Comparison of ENCODE assay signal across 16 cellular contexts in genomic region chr6:1087112-1087843, GRCh38.
"Had no signal": no experiment of that assay in that cellular context is flagged by ENCODE, and none has a peak within 500 bp of the region (broad histone marks: within the 10 kb centered on the region; RNA-seq: fewer than 3 reads in every experiment).

No MANE protein-coding gene starts in this region.

- DNase-seq: activated CD4-positive, alpha-beta memory T cell treated with anti-CD3 and anti-CD28 coated beads, Interleukin-2, amount 10 ng/mL, durations not matched to agents 7 days and 5 days; activated CD4-positive, alpha-beta T cell treated with anti-CD3 and anti-CD28 coated beads for 1 hour; activated naive CD4-positive, alpha-beta T cell treated with anti-CD3 and anti-CD28 coated beads for 36 hours; caudate nucleus; effector CD8-positive, alpha-beta T cell; hippocampal formation; kidney glomerular epithelial cell; ovary; SW 1271; trophoblast cell had no signal

- H3K4me1 ChIP-seq: right atrium auricular region had no signal

- FAIRE-seq: astrocyte had no signal

- H3K36me3 ChIP-seq: ovary, right atrium auricular region, SJSA1 had no signal

- ATAC-seq: stimulated activated effector memory CD8-positive, alpha-beta T cell treated with anti-CD3 and anti-CD28 coated beads, Interleukin-12 subunit alpha, Interleukin-12 subunit beta, amount 100 ng/mL, for 72 hours had no signal

- H3K27ac ChIP-seq: coronary artery, ovary, right atrium auricular region, SJSA1 had no signal

- H3K27me3 ChIP-seq: ovary, right atrium auricular region, SJSA1 had no signal

- H3K9me3 ChIP-seq: ovary, right atrium auricular region, SJSA1 had no signal

- H3K4me3 ChIP-seq: coronary artery, lung, ovary, right atrium auricular region, SJSA1 had no signal
